29 cellular contexts compared by ENCODE assay signal in the genomic region with DNA sequence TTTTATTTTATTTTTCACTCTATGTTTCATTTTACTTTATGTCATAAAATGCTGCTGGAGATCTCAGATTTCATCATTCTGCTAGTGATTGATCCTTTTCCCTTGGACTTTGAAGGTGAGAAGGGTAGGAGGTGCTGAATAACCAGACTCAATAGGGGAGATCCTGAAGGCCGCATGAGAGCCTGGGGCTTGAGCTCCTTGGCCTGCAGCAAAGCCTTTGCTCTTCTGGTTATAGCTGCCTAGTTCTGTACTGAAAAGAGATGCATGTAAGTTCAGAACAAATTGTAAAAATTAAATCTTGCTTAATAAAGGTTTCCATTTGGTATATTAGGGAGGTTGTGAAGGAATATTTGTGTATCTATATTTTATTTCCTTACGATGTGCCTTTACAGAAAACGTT.
"Had no signal": no experiment of that assay in that cellular context is flagged by ENCODE, and none has a peak within 500 bp of the region (broad histone marks: within the 10 kb centered on the region; RNA-seq: fewer than 3 reads in every experiment).

No MANE protein-coding gene starts in this region.

- H3K27me3 ChIP-seq: colonic mucosa, dorsolateral prefrontal cortex, esophagus squamous epithelium, foreskin keratinocyte, gastrocnemius medialis, gastroesophageal sphincter, heart left ventricle, heart right ventricle, hepatocyte had no signal

- H3K4me3 ChIP-seq: colonic mucosa, coronary artery, dorsolateral prefrontal cortex, esophagus squamous epithelium, gastrocnemius medialis, gastroesophageal sphincter, heart left ventricle, heart right ventricle, hepatocyte had no signal

- H3K27ac ChIP-seq: colonic mucosa, coronary artery, dorsolateral prefrontal cortex, epithelial cell of prostate, esophagus squamous epithelium, foreskin keratinocyte, gastrocnemius medialis, gastroesophageal sphincter, heart left ventricle, hepatocyte had no signal

- H3K27ac Mint-ChIP-seq: dendritic cell treated with granulocyte-macrophage colony-stimulating factor and Interleukin-4, amounts not matched to agents 40 ng/mL and 50 ng/mL, for 4 days; effector memory CD8-positive, alpha-beta T cell; endodermal cell had no signal

- H3K79me2 ChIP-seq: hepatocyte had no signal

- H3K9me3 ChIP-seq: colonic mucosa, esophagus squamous epithelium, gastrocnemius medialis, gastroesophageal sphincter had no signal

- DNase-seq: colonic mucosa; cortex of kidney; dermis blood vessel endothelial cell; dorsolateral prefrontal cortex; effector CD4-positive, alpha-beta T cell; effector CD8-positive, alpha-beta T cell; effector memory CD4-positive, alpha-beta T cell; effector memory CD8-positive, alpha-beta T cell; endodermal cell; erythroblast; esophagus squamous epithelium; foreskin fibroblast; foreskin keratinocyte; foreskin melanocyte; gastrocnemius medialis; glutamatergic neuron; head of caudate nucleus; heart left ventricle; heart right ventricle; hippocampal formation had no signal

- H3K4me2 ChIP-seq: hepatocyte had no signal

- ATAC-seq: effector memory CD8-positive, alpha-beta T cell; esophagus mucosa; foreskin keratinocyte; gastrocnemius medialis; gastroesophageal sphincter had no signal

- H3K4me3 Mint-ChIP-seq: dendritic cell treated with granulocyte-macrophage colony-stimulating factor and Interleukin-4, amounts not matched to agents 40 ng/mL and 50 ng/mL, for 4 days; effector memory CD8-positive, alpha-beta T cell; endodermal cell had no signal

- H3K36me3 ChIP-seq: colonic mucosa, esophagus squamous epithelium, gastrocnemius medialis, gastroesophageal sphincter, heart left ventricle, heart right ventricle had no signal

- H3K4me1 ChIP-seq: colonic mucosa, foreskin keratinocyte, gastroesophageal sphincter had no signal

- H3K4me1 Mint-ChIP-seq: endodermal cell had no signal

- H2AFZ ChIP-seq: hepatocyte had no signal

- H3K27me3 Mint-ChIP-seq: effector memory CD8-positive, alpha-beta T cell had no signal

- FAIRE-seq: endometrium, endothelial cell of umbilical vein, frontal cortex had no signal
